ENCODE assay signal across 10 cellular contexts in the genomic region with DNA sequence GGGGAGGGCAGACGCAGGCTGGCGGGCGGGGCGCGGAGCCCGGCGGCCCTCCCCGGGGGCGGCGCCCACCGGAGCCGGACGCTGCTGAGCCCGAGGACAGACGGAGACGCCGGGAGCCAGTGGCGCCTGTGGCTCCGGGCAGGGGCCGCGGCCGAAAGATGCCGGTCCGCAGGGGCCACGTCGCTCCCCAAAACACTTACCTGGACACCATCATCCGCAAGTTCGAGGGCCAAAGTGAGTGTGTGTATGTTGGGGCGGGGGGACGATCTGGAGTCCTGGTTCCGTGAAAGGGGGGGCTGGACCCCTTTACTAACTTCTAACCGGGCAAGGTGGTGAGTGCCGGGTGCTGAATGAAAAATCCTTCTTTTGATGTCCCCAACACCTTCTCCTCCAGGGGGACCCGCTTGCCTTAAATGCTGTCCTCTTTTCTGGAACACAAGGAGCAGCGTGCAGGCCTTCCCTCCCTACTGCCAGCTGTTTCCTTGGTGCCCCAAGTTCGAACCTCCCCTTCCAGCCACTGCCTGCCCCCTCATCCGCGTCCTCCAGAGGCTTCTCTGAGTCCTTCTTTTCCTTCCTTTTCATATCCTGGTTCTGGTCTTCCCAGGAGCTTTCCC. TPM values are rescaled to one million over a fixed set of nuclear protein-coding genes. Genes with fewer than 3 reads are reported as not detected.
DNase-seq lines count a peak whose midpoint lies in the region; ATAC-seq and TF ChIP-seq lines count a peak whose summit lies in the region.
"Had no signal": no experiment of that assay in that cellular context is flagged by ENCODE, and none has a peak within 500 bp of the region (broad histone marks: within the 10 kb centered on the region; RNA-seq: fewer than 3 reads in every experiment).

A gene with protein sequence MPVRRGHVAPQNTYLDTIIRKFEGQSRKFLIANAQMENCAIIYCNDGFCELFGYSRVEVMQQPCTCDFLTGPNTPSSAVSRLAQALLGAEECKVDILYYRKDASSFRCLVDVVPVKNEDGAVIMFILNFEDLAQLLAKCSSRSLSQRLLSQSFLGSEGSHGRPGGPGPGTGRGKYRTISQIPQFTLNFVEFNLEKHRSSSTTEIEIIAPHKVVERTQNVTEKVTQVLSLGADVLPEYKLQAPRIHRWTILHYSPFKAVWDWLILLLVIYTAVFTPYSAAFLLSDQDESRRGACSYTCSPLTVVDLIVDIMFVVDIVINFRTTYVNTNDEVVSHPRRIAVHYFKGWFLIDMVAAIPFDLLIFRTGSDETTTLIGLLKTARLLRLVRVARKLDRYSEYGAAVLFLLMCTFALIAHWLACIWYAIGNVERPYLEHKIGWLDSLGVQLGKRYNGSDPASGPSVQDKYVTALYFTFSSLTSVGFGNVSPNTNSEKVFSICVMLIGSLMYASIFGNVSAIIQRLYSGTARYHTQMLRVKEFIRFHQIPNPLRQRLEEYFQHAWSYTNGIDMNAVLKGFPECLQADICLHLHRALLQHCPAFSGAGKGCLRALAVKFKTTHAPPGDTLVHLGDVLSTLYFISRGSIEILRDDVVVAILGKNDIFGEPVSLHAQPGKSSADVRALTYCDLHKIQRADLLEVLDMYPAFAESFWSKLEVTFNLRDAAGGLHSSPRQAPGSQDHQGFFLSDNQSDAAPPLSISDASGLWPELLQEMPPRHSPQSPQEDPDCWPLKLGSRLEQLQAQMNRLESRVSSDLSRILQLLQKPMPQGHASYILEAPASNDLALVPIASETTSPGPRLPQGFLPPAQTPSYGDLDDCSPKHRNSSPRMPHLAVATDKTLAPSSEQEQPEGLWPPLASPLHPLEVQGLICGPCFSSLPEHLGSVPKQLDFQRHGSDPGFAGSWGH (plus strand): TSS at position 103 of the 614 bp plus-strand sequence. CDS start 56 bp downstream, at position 159.

- H3K27ac ChIP-seq in PC-3 (ENCODE audit: low read length), result no peak within 1 kb of the TSS
- H3K27ac ChIP-seq: heart right ventricle had no signal

- no peaks in the 10 kb centered on the region for H3K36me3 ChIP-seq in PC-3 (ENCODE audit: low read depth, low read length)
- H3K36me3 ChIP-seq: heart right ventricle had no signal

- H3K9me2 ChIP-seq in PC-3 (replicated peaks; ENCODE audit: low read length), result no peaks in the 10 kb centered on the region

- H3K4me2 ChIP-seq in PC-3 (ENCODE audit: low read length), result peak within 1 kb of the TSS; percentile 26; the same call in 1 of the 2 replicates

- no peak for TF ChIP-seq CTCF in PC-3 (conservative IDR thresholded peaks at IDR 0.05; ENCODE audit: low read depth, low read length)
- no peak for TF ChIP-seq CTCF in fibroblast of the aortic adventitia (IDR thresholded peaks at IDR 0.05; ENCODE audit: insufficient read depth, low read length)

- H4K20me1 ChIP-seq in PC-3 (ENCODE audit: low read length), result no peaks in the 10 kb centered on the region

- intact Hi-C loops in PC-3 (cut with micrococcal nuclease), result no loop called here

- no peak within 1 kb of the TSS for H2AFZ ChIP-seq in PC-3 (ENCODE audit: low read length)

- DNase-seq in NCI-H1436 (lab: John Stamatoyannopoulos, UW) (peak; percentile 22), NCI-H1436 treated with DMSO at 0.1 percent for 48 hours (lab: John Stamatoyannopoulos, UW) (no peak), PC-3 (no peak), fibroblast of the aortic adventitia (ENCODE audit: low read depth) (no peak), retina (peak; percentile 40), HuH-7 (ENCODE audit: low spot score) (no peak), SHP77 treated with DMSO at 0.1 percent for 48 hours (lab: John Stamatoyannopoulos, UW) (no peak)

- no peaks in the 10 kb centered on the region for H3K4me1 ChIP-seq in PC-3 (ENCODE audit: insufficient read depth, low read length)

- ATAC-seq in PC-3 (no peak), HG03342 (IDR thresholded peaks at IDR 0.05; ENCODE audit: unreplicated experiment) (no peak)

- H3K4me3 ChIP-seq in PC-3 (ENCODE audit: low read length), result no peak within 1 kb of the TSS
- H3K4me3 ChIP-seq in fibroblast of the aortic adventitia (ENCODE audit: low read depth, low read length), result peak within 1 kb of the TSS; percentile 42

- CTCF ChIA-PET in PC-3 (lab: Charles Lee), result no interaction called here

- POLR2A ChIA-PET in PC-3 (lab: Charles Lee; ENCODE audit: unreplicated experiment), result no interaction called here

- no peaks in the 10 kb centered on the region for H3K9me3 ChIP-seq in PC-3 (ENCODE audit: low read length)
- H3K9me3 ChIP-seq: heart right ventricle had no signal

- no TSS peak for BruUV-seq in PC-3 (replicated peaks; lab: Mats Ljungman, UMichigan)

- no peaks in the 10 kb centered on the region for H3K79me2 ChIP-seq in PC-3 (ENCODE audit: low read length)

- no peak within 1 kb of the TSS for H3K9ac ChIP-seq in PC-3 (ENCODE audit: low read length)

- H3K27me3 ChIP-seq in PC-3 (ENCODE audit: low read length), result no peaks in the 10 kb centered on the region

- H3F3A ChIP-seq in PC-3 (ENCODE audit: low read length, unreplicated experiment), result no peaks in the 10 kb centered on the region

RNA-seq across cellular contexts. Expression of the gene that starts here (rescaled TPM):
- total RNA-seq in PC-3 (2014; rRNA removed) (not detected in 2 replicates), fibroblast of the aortic adventitia (ENCODE audit: low replicate concordance) (not detected in 2 replicates)
- total RNA-seq: Right ventricle myocardium inferior had no signal

Comparison
In these comparisons a context has a peak if more than half of its experiments do, and no peak if none do; other contexts are left out.
1. DNase-seq: peak in NCI-H1436 (single experiment) and retina (single experiment); none in NCI-H1436 treated with DMSO at 0.1 percent for 48 hours (single experiment), PC-3 (single experiment), fibroblast of the aortic adventitia (single experiment), HuH-7 (single experiment) and SHP77 treated with DMSO at 0.1 percent for 48 hours (single experiment).